In genomic region chr1:173429517-173430477, GRCh38 we compare ENCODE assay signal across 8 cellular contexts. TPM values are rescaled to one million over a fixed set of nuclear protein-coding genes. Genes with fewer than 3 reads are reported as not detected.
DNase-seq lines count a peak whose midpoint lies in the region; ATAC-seq and TF ChIP-seq lines count a peak whose summit lies in the region.

No MANE protein-coding gene starts in this region.

- no peaks in the 10 kb centered on the region for H3K27me3 Mint-ChIP-seq in WTC11 (ENCODE audit: low read depth)

- H3K4me3 Mint-ChIP-seq in WTC11 = peak overlapping the region; percentile 51

- peaks cover 14% of the 10 kb centered on the region for H3K36me3 Mint-ChIP-seq in WTC11

- ATAC-seq in WTC11 = peak; percentile 90

- DNase-seq in GM10248 (ENCODE audit: extremely low spot score) (no peak), HFF-Myc (ENCODE audit: extremely low read depth, low read depth) (peak; percentile 84), NCI-H146 treated with DMSO at 0.1 percent for 48 hours (lab: John Stamatoyannopoulos, UW; ENCODE audit: unreplicated experiment) (peak; percentile 19), WTC11 (ENCODE audit: low spot score) (peak; percentile 69), kidney tubule cell (ENCODE audit: low spot score) (peak; percentile 70), GM19238 (ENCODE audit: insufficient read length, low spot score) (no peak)
- peak; percentile 39 for DNase-seq in central memory CD4-positive, alpha-beta T cell
- DNase-seq in stimulated activated CD4-positive, alpha-beta T cell treated with anti-CD3 and anti-CD28 coated beads, Interleukin-15, amount 100 ng/mL, for 1 hour (ENCODE audit: low read depth in 1 of 2, low spot score in 1 of 2) = peak; percentile 22 to 46

- peak overlapping the region; percentile 31 for H3K4me3 ChIP-seq in HFF-Myc (replicated peaks; ENCODE audit: low read depth, low read length)

- H3K27ac Mint-ChIP-seq in WTC11 = peak overlapping the region; percentile 98

- POLR2A ChIA-PET in GM10248 (lab: Yijun Ruan, JAX) (interaction anchor here (0.7 to 1.2 kb wide), 3 partner anchors 24 to 438 kb away, joined by 3 to 5 read pairs (median 3); partner anchors contain the start of gene GAS5), WTC11 (lab: Charles Lee) (interaction anchor here (0.5 to 1.3 kb wide), 5 partner anchors 19 to 431 kb away, joined by 3 to 9 read pairs (median 4); partner anchors contain the start of gene PRDX6)

- peak; percentile 79 for TF ChIP-seq CTCF in GM10248 (IDR thresholded peaks at IDR 0.05; ENCODE audit: control extremely low read depth, extremely low read depth, low read depth, missing control alignments)
- peak; percentile 74 for TF ChIP-seq CTCF in HFF-Myc (IDR thresholded peaks at IDR 0.05; ENCODE audit: low read depth, low read length, missing control alignments)
- no peak for TF ChIP-seq CTCF in WTC11 (IDR thresholded peaks at IDR 0.05)

- H3K9me3 Mint-ChIP-seq in WTC11 = no peaks in the 10 kb centered on the region

- peaks cover 54% of the 10 kb centered on the region for H3K4me1 Mint-ChIP-seq in WTC11

- CTCF ChIA-PET in GM10248 (lab: Yijun Ruan, JAX) = interaction anchor here (0.7 to 5.3 kb wide), 44 partner anchors 10 to 1316 kb away, joined by 3 to 103 read pairs (median 4); partner anchors contain the start of genes CENPL, DARS2, KLHL20 and PRDX6
- CTCF ChIA-PET in WTC11 (lab: Charles Lee) = interaction anchor here (0.6 to 3.3 kb wide), 24 partner anchors 8 to 463 kb away, joined by 3 to 40 read pairs (median 5); partner anchors contain the start of genes CENPL, DARS2, KLHL20 and PRDX6

TF ChIP-seq in WTC11, 78 proteins besides CTCF, POLR2A, EP300 and RAD21:
- TF ChIP-seq JUN (CRISPR knock-in tag; IDR thresholded peaks at IDR 0.05) (no peak), ELF4 (CRISPR knock-in tag; IDR thresholded peaks at IDR 0.05; ENCODE audit: low read depth) (no peak), ARID4B (CRISPR knock-in tag; IDR thresholded peaks at IDR 0.05; ENCODE audit: borderline replicate concordance) (0 out of 2 replicates have a peak, but pooled peaks have one; percentile 32), MAX (CRISPR knock-in tag; IDR thresholded peaks at IDR 0.05) (peak; percentile 71; the same call in 1 of the 2 replicates), E2F1 (CRISPR knock-in tag; IDR thresholded peaks at IDR 0.05) (no peak), ZNF423 (CRISPR knock-in tag; IDR thresholded peaks at IDR 0.05) (no peak), CREB1 (CRISPR knock-in tag; IDR thresholded peaks at IDR 0.05) (no peak), ETV6 (CRISPR knock-in tag; IDR thresholded peaks at IDR 0.05) (peak; percentile 49; the same call in 1 of the 2 replicates), ZNF232 (CRISPR knock-in tag; IDR thresholded peaks at IDR 0.05) (no peak), IRF1 (CRISPR knock-in tag; IDR thresholded peaks at IDR 0.05) (no peak), SP1 (CRISPR knock-in tag; conservative IDR thresholded peaks at IDR 0.05) (0 out of 2 replicates have a peak, but pooled peaks have one; percentile 35), ZNF281 (CRISPR knock-in tag; IDR thresholded peaks at IDR 0.05) (no peak), ZNF396 (CRISPR knock-in tag; IDR thresholded peaks at IDR 0.05; ENCODE audit: borderline replicate concordance) (no peak), ZMAT4 (CRISPR knock-in tag; IDR thresholded peaks at IDR 0.05) (no peak)

RNA-seq across cellular contexts. Expression of gene PRDX6, which starts 47.3 kb away (rescaled TPM):
- 512 to 538 TPM (median 516 TPM) in 3 replicates for total RNA-seq in WTC11 (2021)

Comparison
In these comparisons a context has a peak if more than half of its experiments do, and no peak if none do; other contexts are left out.
1. DNase-seq: peak in HFF-Myc (single experiment), NCI-H146 treated with DMSO at 0.1 percent for 48 hours (single experiment), WTC11 (single experiment), central memory CD4-positive, alpha-beta T cell (single experiment), kidney tubule cell (single experiment) and stimulated activated CD4-positive, alpha-beta T cell treated with anti-CD3 and anti-CD28 coated beads, Interleukin-15, amount 100 ng/mL, for 1 hour (2 of 2); none in GM10248 (single experiment) and GM19238 (single experiment).